In genomic region chr16:31185339-31185738, GRCh38 we compare ENCODE assay signal across 17 cellular contexts. TPM values are rescaled to one million over a fixed set of nuclear protein-coding genes. Genes with fewer than 3 reads are reported as not detected.
A peak's percentile ranks its signal among the peaks of the same experiment; 100 is the strongest.
DNase-seq lines count a peak whose midpoint lies in the region; ATAC-seq, FAIRE-seq and TF ChIP-seq lines count a peak whose summit lies in the region.
"Had no signal": no experiment of that assay in that cellular context is flagged by ENCODE, and none has a peak within 500 bp of the region (broad histone marks: within the 10 kb centered on the region; RNA-seq: fewer than 3 reads in every experiment).

No MANE protein-coding gene starts in this region.

- intact Hi-C loops in dendritic cell treated with granulocyte-macrophage colony-stimulating factor and Interleukin-4, amounts not matched to agents 40 ng/mL and 50 ng/mL, for 4 days (cut with micrococcal nuclease), result loop anchor here (10.0 kb wide), 1 partner anchor 169 kb away; the partner anchor contains the start of gene ITGAX

- no peak overlapping the region for H3K4me3 ChIP-seq in A549
- no peak overlapping the region for H3K4me3 ChIP-seq in tibial nerve

- no peak overlapping the region for H3K4me2 ChIP-seq in A549

- H3K4me3 Mint-ChIP-seq in HFFc6, result peak overlapping the region; percentile 37; the same call in 1 of the 2 replicates
- peak overlapping the region; percentile 70 for H3K4me3 Mint-ChIP-seq in dendritic cell treated with granulocyte-macrophage colony-stimulating factor and Interleukin-4, amounts not matched to agents 40 ng/mL and 50 ng/mL, for 4 days

- TF ChIP-seq EP300 in A549 (IDR thresholded peaks at IDR 0.05) (no peak), tibial nerve (IDR thresholded peaks at IDR 0.05) (no peak)

- no peak for TF ChIP-seq RAD21 in A549 (conservative IDR thresholded peaks at IDR 0.05 in 1 of 2, IDR thresholded peaks at IDR 0.05 in 1 of 2)

- no peaks in the 10 kb centered on the region for H3K27me3 ChIP-seq in tibial nerve

- TF ChIP-seq POLR2A in A549 (IDR thresholded peaks at IDR 0.05; ENCODE audit: low read length), result no peak
- no peak for TF ChIP-seq POLR2A in tibial nerve (IDR thresholded peaks at IDR 0.05)

- no peaks in the 10 kb centered on the region for H3K9me3 Mint-ChIP-seq in HFFc6
- no peaks in the 10 kb centered on the region for H3K9me3 Mint-ChIP-seq in dendritic cell treated with granulocyte-macrophage colony-stimulating factor and Interleukin-4, amounts not matched to agents 40 ng/mL and 50 ng/mL, for 4 days

- no peak for TF ChIP-seq CTCF in A549 (IDR thresholded peaks at IDR 0.05)
- TF ChIP-seq CTCF in HFFc6 (IDR thresholded peaks at IDR 0.05), result no peak
- TF ChIP-seq CTCF in tibial nerve (IDR thresholded peaks at IDR 0.05), result no peak

- 73% methylated on average over 5 of the region's 5 CpGs for WGBS in A549 (ENCODE audit: missing lambda C conversion rate)
- WGBS in tibial nerve, 2 donors, result 60 to 66% methylated on average over 5 of the region's 5 CpGs

- H3K9me3 ChIP-seq in A549, result no peaks in the 10 kb centered on the region
- H3K9me3 ChIP-seq in tibial nerve, result no peaks in the 10 kb centered on the region

- H3K36me3 Mint-ChIP-seq in HFFc6 (ENCODE audit: low read depth), result peaks cover 92% of the 10 kb centered on the region
- peaks cover 100% of the 10 kb centered on the region for H3K36me3 Mint-ChIP-seq in dendritic cell treated with granulocyte-macrophage colony-stimulating factor and Interleukin-4, amounts not matched to agents 40 ng/mL and 50 ng/mL, for 4 days (ENCODE audit: low read depth)

- POLR2A ChIA-PET in A549 (lab: Yijun Ruan, JAX), result interaction anchor here (1.2 kb wide), 1 partner anchor 68 kb away, joined by 3 read pairs; the partner anchor contains the start of gene KAT8

- H3K4me1 Mint-ChIP-seq in HFFc6 (ENCODE audit: low read depth), result peaks cover 64% of the 10 kb centered on the region
- H3K4me1 Mint-ChIP-seq in dendritic cell treated with granulocyte-macrophage colony-stimulating factor and Interleukin-4, amounts not matched to agents 40 ng/mL and 50 ng/mL, for 4 days (ENCODE audit: low read depth), result peaks cover 88% of the 10 kb centered on the region

- peaks cover 21% of the 10 kb centered on the region for H3K27me3 Mint-ChIP-seq in HFFc6 (ENCODE audit: insufficient read depth)
- no peaks in the 10 kb centered on the region for H3K27me3 Mint-ChIP-seq in dendritic cell treated with granulocyte-macrophage colony-stimulating factor and Interleukin-4, amounts not matched to agents 40 ng/mL and 50 ng/mL, for 4 days

- H3K4me1 ChIP-seq in A549 (peaks cover 29% of the 10 kb centered on the region), tibial nerve (peaks cover 0 to 68% (median 26%) of the 10 kb centered on the region in 4 donors)

- H3K27ac Mint-ChIP-seq in HFFc6, result peak overlapping the region; percentile 66
- peak overlapping the region; percentile 100 for H3K27ac Mint-ChIP-seq in dendritic cell treated with granulocyte-macrophage colony-stimulating factor and Interleukin-4, amounts not matched to agents 40 ng/mL and 50 ng/mL, for 4 days

- CTCF ChIA-PET in A549 (lab: Yijun Ruan, JAX), result interaction anchor here (0.7 kb wide), 1 partner anchor 11 kb away, joined by 3 read pairs; no protein-coding TSS in a partner anchor

- H3K27ac ChIP-seq in A549 (no peak overlapping the region), tibial nerve (peak overlapping the region in 1 of 4 donors; percentile 17)

- ATAC-seq in A549, result no peak
- ATAC-seq in GM21447 (IDR thresholded peaks at IDR 0.05; ENCODE audit: unreplicated experiment), result no peak
- ATAC-seq: activated CD4-positive, CD25-positive, alpha-beta regulatory T cell treated with anti-CD3 and anti-CD28 coated beads, Interleukin-2, amount 50 U/mL, for 24 hours had no signal

- DNase-seq in A549 (ENCODE audit: low read depth in 1 of 2, low spot score in 1 of 2) (no peak), HFFc6 (no peak), tibial nerve (ENCODE audit: low spot score in 2 of 2) (no peak), NCI-H524 (lab: John Stamatoyannopoulos, UW) (no peak)
- DNase-seq: AML-193; kidney; NCI-H1436; NCI-H510A; stimulated activated CD4-positive, alpha-beta T cell treated with anti-CD3 and anti-CD28 coated beads, Interleukin-4, amount 100 ng/mL, for 1 hour had no signal

- peaks cover 5 to 80% (median 41%) of the 10 kb centered on the region in 3 donors for H3K36me3 ChIP-seq in tibial nerve

- no peak for FAIRE-seq in A549 (lab: Jason Lieb, UNC)
- FAIRE-seq: GM12891, kidney had no signal

TF ChIP-seq in A549, 52 proteins besides CTCF, POLR2A, EP300 and RAD21:
- TF ChIP-seq TFCP2L1 (CRISPR knock-in tag; IDR thresholded peaks at IDR 0.05), result 0 out of 2 replicates have a peak, but pooled peaks have one; percentile 52
- TF ChIP-seq RNF2 (IDR thresholded peaks at IDR 0.05; ENCODE audit: borderline replicate concordance, low read depth), result no peak
TF ChIP-seq in A549: peak in this region for 1.

RNA-seq across cellular contexts. Expression of gene FUS, which starts 5.4 kb away (rescaled TPM):
- polyA plus RNA-seq in A549 (2011; rRNA removed) (168 and 224 TPM in 2 replicates), A549 (2017; fragmentation: RNase III; extraction: RNeasy Plus Mini Kit Qiagen cat#74134 plus additional on column Dnase treatment) (740 to 780 TPM (median 745 TPM) in 3 replicates)
- polyA plus RNA-seq in A549 (2012; cell fraction: cytosol; rRNA removed), result 382 and 384 TPM in 2 replicates
- 432 and 577 TPM in 2 replicates for polyA plus RNA-seq in A549 (2012; cell fraction: nucleus; rRNA removed)
- polyA minus RNA-seq in A549 (2011; rRNA and poly(A)+ RNA removed), result 161 and 177 TPM in 2 replicates
- 100 to 1,000 TPM; 275 to 504 (median 422) TPM for total RNA-seq in HFFc6 (2021; fragmentation: NEBNext Ultra II Directional; extraction: Animal tissue kit (Norgen Biotek cat#: 25700))
- total RNA-seq in tibial nerve, result 100 to 1,000 TPM in 3 of 4 donors, 10 to 100 TPM in 1; 91.8 to 125 (median 109) TPM

RNA-seq across cellular contexts. Expression of gene PYCARD, which starts 17.2 kb away (rescaled TPM):
- 16.1 and 20.0 TPM in 2 replicates for polyA plus RNA-seq in A549 (2011; rRNA removed)
- polyA plus RNA-seq in A549 (2012; cell fraction: cytosol; rRNA removed), result 55.4 and 66.6 TPM in 2 replicates
- polyA plus RNA-seq in A549 (2012; cell fraction: nucleus; rRNA removed), result 46.0 and 74.9 TPM in 2 replicates
- polyA plus RNA-seq in A549 (2017; fragmentation: RNase III; extraction: RNeasy Plus Mini Kit Qiagen cat#74134 plus additional on column Dnase treatment), result 26.4 to 32.2 TPM (median 30.1 TPM) in 3 replicates
- 12.4 and 15.4 TPM in 2 replicates for polyA minus RNA-seq in A549 (2011; rRNA and poly(A)+ RNA removed)
- 10 to 100 TPM; 13.0 to 23.1 (median 22.5) TPM for total RNA-seq in HFFc6 (2021; fragmentation: NEBNext Ultra II Directional; extraction: Animal tissue kit (Norgen Biotek cat#: 25700))
- total RNA-seq in tibial nerve, result 10 to 100 TPM; 27.8 to 64.5 (median 46.7) TPM

RNA-seq across cellular contexts. Expression of gene TRIM72, which starts 28.6 kb away (rescaled TPM):
- not detected in 2 replicates for polyA plus RNA-seq in A549 (2011; rRNA removed)
- not detected in 2 replicates for polyA plus RNA-seq in A549 (2012; cell fraction: cytosol; rRNA removed)
- polyA plus RNA-seq in A549 (2012; cell fraction: nucleus; rRNA removed), result not detected in 2 replicates
- 0.04 TPM in 1 of 3 replicates, not detected in the others for polyA plus RNA-seq in A549 (2017; fragmentation: RNase III; extraction: RNeasy Plus Mini Kit Qiagen cat#74134 plus additional on column Dnase treatment)
- polyA minus RNA-seq in A549 (2011; rRNA and poly(A)+ RNA removed), result not detected in 2 replicates
- under 1 TPM in 1 of 6 experiments, not detected in 5; 0.05 TPM for total RNA-seq in HFFc6 (2021; fragmentation: NEBNext Ultra II Directional; extraction: Animal tissue kit (Norgen Biotek cat#: 25700))
- total RNA-seq in tibial nerve, result under 1 TPM in 3 of 4 donors, not detected in 1; under 0.01 to 0.60 (median 0.21) TPM
- total RNA-seq: Daoy, epithelial cell of proximal tubule, renal cortical epithelial cell had no signal

RNA-seq across cellular contexts. Expression of gene PYDC1, which starts 31.6 kb away (rescaled TPM):
- polyA plus RNA-seq in A549 (2011; rRNA removed) (not detected in 2 replicates), A549 (2017; fragmentation: RNase III; extraction: RNeasy Plus Mini Kit Qiagen cat#74134 plus additional on column Dnase treatment) (not detected in 3 replicates)
- polyA plus RNA-seq in A549 (2012; cell fraction: cytosol; rRNA removed), result not detected in 2 replicates
- polyA plus RNA-seq in A549 (2012; cell fraction: nucleus; rRNA removed), result not detected in 2 replicates
- not detected in 2 replicates for polyA minus RNA-seq in A549 (2011; rRNA and poly(A)+ RNA removed)
- not detected for total RNA-seq in HFFc6 (2021; fragmentation: NEBNext Ultra II Directional; extraction: Animal tissue kit (Norgen Biotek cat#: 25700))
- total RNA-seq in tibial nerve, result 1 to 10 TPM in 1 of 4 donors, not detected in 3; 5.5 TPM
- total RNA-seq: Daoy, epithelial cell of proximal tubule, kidney, mucosa of gallbladder, renal cortical epithelial cell had no signal

RNA-seq across cellular contexts. Expression of gene PRSS36, which starts 35.5 kb away (rescaled TPM):
- polyA plus RNA-seq in A549 (2011; rRNA removed) (0.41 TPM in 1 of 2 replicates, not detected in the other), A549 (2017; fragmentation: RNase III; extraction: RNeasy Plus Mini Kit Qiagen cat#74134 plus additional on column Dnase treatment) (0.55 to 0.75 TPM (median 0.55 TPM) in 3 replicates)
- polyA plus RNA-seq in A549 (2012; cell fraction: cytosol; rRNA removed), result 0.32 and 0.88 TPM in 2 replicates
- 0.53 and 1.2 TPM in 2 replicates for polyA plus RNA-seq in A549 (2012; cell fraction: nucleus; rRNA removed)
- polyA minus RNA-seq in A549 (2011; rRNA and poly(A)+ RNA removed), result 0.73 TPM in 1 of 2 replicates, not detected in the other
- under 1 TPM in 4 of 6 experiments, not detected in 2; 0.38 to 0.60 (median 0.47) TPM for total RNA-seq in HFFc6 (2021; fragmentation: NEBNext Ultra II Directional; extraction: Animal tissue kit (Norgen Biotek cat#: 25700))
- total RNA-seq in tibial nerve, result 10 to 100 TPM in 2 of 4 donors, 1 to 10 TPM in 2; 6.5 to 21.3 (median 10.8) TPM
